In the genomic region with DNA sequence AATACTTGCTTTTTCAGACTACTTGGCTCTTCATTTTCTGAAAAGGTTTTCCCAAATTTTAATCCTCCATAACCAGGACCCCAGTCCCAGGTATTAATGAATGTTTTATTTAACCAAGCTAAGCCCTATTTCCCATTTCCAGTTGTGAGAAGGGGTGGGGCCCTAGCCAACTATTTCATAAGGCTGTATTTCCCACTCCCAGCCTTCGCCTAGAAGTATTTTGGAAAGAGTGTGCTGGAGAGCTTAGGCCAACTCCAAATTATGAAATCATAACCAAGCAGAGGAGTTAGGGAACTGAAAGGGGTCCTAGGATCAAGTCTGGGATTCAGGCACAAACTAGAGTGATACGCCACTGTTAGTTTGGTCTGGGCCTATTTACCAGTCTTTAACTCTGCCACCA, we compare ENCODE assay signal across 17 cellular contexts.
A peak's percentile ranks its signal among the peaks of the same experiment; 100 is the strongest.
DNase-seq lines count a peak whose midpoint lies in the region; ATAC-seq, FAIRE-seq and TF ChIP-seq lines count a peak whose summit lies in the region.
"Had no signal": no experiment of that assay in that cellular context is flagged by ENCODE, and none has a peak within 500 bp of the region (broad histone marks: within the 10 kb centered on the region; RNA-seq: fewer than 3 reads in every experiment).

No MANE protein-coding gene starts in this region.

- POLR2A ChIA-PET in HepG2 (lab: Yijun Ruan, JAX), result no interaction called here

- TF ChIP-seq POLR2A in HepG2 (IDR thresholded peaks at IDR 0.05; ENCODE audit: insufficient read depth in 1 of 2, low read depth in 2 of 2, low read length in 2 of 2) (no peak), right lobe of liver (IDR thresholded peaks at IDR 0.05) (no peak)

- TF ChIP-seq EP300 in HepG2 (IDR thresholded peaks at IDR 0.05; ENCODE audit: low read depth in 2 of 2, low read length in 2 of 2) (no peak), HepG2 (CRISPR knock-in tag; IDR thresholded peaks at IDR 0.05; ENCODE audit: borderline replicate concordance) (no peak)

- no peak overlapping the region for H3K27ac ChIP-seq in HepG2 (ENCODE audit: extremely low read length, insufficient read depth, low read length)
- H3K27ac ChIP-seq in right lobe of liver, result no peak overlapping the region
- no peak overlapping the region for H3K27ac ChIP-seq in right cardiac atrium (ENCODE audit: low read length)
- H3K27ac ChIP-seq in tibial artery, result peak overlapping the region; percentile 22 to 50
- H3K27ac ChIP-seq: A549, C4-2B, GM23248 had no signal

- peaks cover 2% of the 10 kb centered on the region for H3K79me2 ChIP-seq in HepG2 (ENCODE audit: insufficient read depth, low read length)

- H3K9ac ChIP-seq in HepG2 (ENCODE audit: insufficient read depth, low read depth, low read length), result no peak overlapping the region
- H3K9ac ChIP-seq: GM23248 had no signal

- no peak overlapping the region for H3K4me2 ChIP-seq in HepG2 (ENCODE audit: low read depth, low read length)
- H3K4me2 ChIP-seq: A549 had no signal

- CTCF ChIA-PET in HepG2 (lab: Yijun Ruan, JAX; ENCODE audit: low intra/inter-chr PET ratio, low total read pairs), result no interaction called here

- 100% methylated on average over 2 of the region's 2 CpGs for WGBS in HepG2 (ENCODE audit: low lambda C conversion rate)
- 78% methylated on average over 2 of the region's 2 CpGs for WGBS in right lobe of liver (ENCODE audit: insufficient coverage, low coverage, low lambda C conversion rate, missing lambda C conversion rate)
- 63% methylated on average over 2 of the region's 2 CpGs for WGBS in right cardiac atrium

- H4K20me1 ChIP-seq in HepG2 (ENCODE audit: insufficient read depth, low read length), result peaks cover 37% of the 10 kb centered on the region; the same call in 1 of the 2 replicates

- H3K4me1 ChIP-seq in HepG2 (ENCODE audit: insufficient read depth, low read length) (no peaks in the 10 kb centered on the region), right lobe of liver (no peaks in the 10 kb centered on the region), right cardiac atrium (ENCODE audit: control insufficient read depth, insufficient read depth, low read length) (no peaks in the 10 kb centered on the region), tibial artery (peaks cover 0 to 36% (median 0%) of the 10 kb centered on the region in 4 donors), mucosa of descending colon (ENCODE audit: low read depth) (no peaks in the 10 kb centered on the region)
- H3K4me1 ChIP-seq: A549, BE2C had no signal

- TSS peak; percentile 2 for BruUV-seq in HepG2 (replicated peaks; lab: Mats Ljungman, UMichigan)

- no peak for TF ChIP-seq CTCF in HepG2 (CRISPR knock-in tag; IDR thresholded peaks at IDR 0.05)
- no peak for TF ChIP-seq CTCF in right lobe of liver (IDR thresholded peaks at IDR 0.05)
- no peak for TF ChIP-seq CTCF in tibial artery (IDR thresholded peaks at IDR 0.05)
- TF ChIP-seq CTCF in mucosa of descending colon (IDR thresholded peaks at IDR 0.05), result no peak

- H3K9me3 ChIP-seq in HepG2 (ENCODE audit: low read length) (no peaks in the 10 kb centered on the region), right lobe of liver (no peaks in the 10 kb centered on the region), right cardiac atrium (ENCODE audit: control insufficient read depth, low read length) (no peaks in the 10 kb centered on the region), tibial artery (no peaks in the 10 kb centered on the region), mucosa of descending colon (no peaks in the 10 kb centered on the region)
- H3K9me3 ChIP-seq: A549, BE2C had no signal

- intact Hi-C loops in HepG2 (cut with micrococcal nuclease; ENCODE audit: unreplicated experiment), result no loop called here
- intact Hi-C loops in right lobe of liver (cut with DNase I), result no loop called here
- intact Hi-C loops in right cardiac atrium (cut with DNase I), result no loop called here
- intact Hi-C loops in tibial artery (cut with DNase I; ENCODE audit: low total_unique reads), result no loop called here
- intact Hi-C loops in mucosa of descending colon (cut with DNase I, micrococcal nuclease), result no loop called here

- in situ Hi-C loops in HepG2 (cut with HindIII; ENCODE audit: extremely low pct_ligation_motif_present, low pct_unique_long_range_greater_than_20kb), result no loop called here

- DNase-seq in HepG2 (ENCODE audit: low spot score) (no peak), right lobe of liver (no peak), right cardiac atrium (no peak), tibial artery (peak in 1 of 2 donors; percentile 31), NOMO-1 treated with DMSO at 0.1 percent for 48 hours (lab: John Stamatoyannopoulos, UW; ENCODE audit: unreplicated experiment) (no peak), mucosa of descending colon (no peak)
- DNase-seq: BE2C; CD4-positive, alpha-beta memory T cell; DMS79; GM23248 had no signal

- H3K36me3 ChIP-seq in HepG2 (replicated peaks in 1 of 2; ENCODE audit: control insufficient read depth in 1 of 2, insufficient read depth in 2 of 2, low read length in 2 of 2) (peaks cover 12 to 35% of the 10 kb centered on the region in 2 experiments), right lobe of liver (no peaks in the 10 kb centered on the region), tibial artery (no peaks in the 10 kb centered on the region), mucosa of descending colon (ENCODE audit: low read depth) (no peaks in the 10 kb centered on the region)
- H3K36me3 ChIP-seq: BE2C had no signal

- H3K4me3 ChIP-seq in HepG2 (replicated peaks in 1 of 3; ENCODE audit: insufficient read depth in 1 of 3, low read depth in 2 of 3, low read length in 3 of 3), result no peak overlapping the region
- no peak overlapping the region for H3K4me3 ChIP-seq in right lobe of liver
- H3K4me3 ChIP-seq in right cardiac atrium (ENCODE audit: low read length), result no peak overlapping the region
- no peak overlapping the region for H3K4me3 ChIP-seq in tibial artery
- H3K4me3 ChIP-seq in mucosa of descending colon, result no peak overlapping the region
- H3K4me3 ChIP-seq: A549, GM12878, GM23248 had no signal

- no peak overlapping the region for H2AFZ ChIP-seq in HepG2 (ENCODE audit: low read length)
- H2AFZ ChIP-seq: GM23248 had no signal

- TF ChIP-seq RAD21 in HepG2 (CRISPR knock-in tag; IDR thresholded peaks at IDR 0.05), result no peak

- no peak for FAIRE-seq in HepG2 (lab: Jason Lieb, UNC)
- FAIRE-seq: GM12878, GM18507, H54, HTR-8/SVneo had no signal

- H3K27me3 ChIP-seq in HepG2 (ENCODE audit: control insufficient read depth in 1 of 2, insufficient read depth in 2 of 2, low read length in 2 of 2), result no peaks in the 10 kb centered on the region
- no peaks in the 10 kb centered on the region for H3K27me3 ChIP-seq in right lobe of liver
- no peaks in the 10 kb centered on the region for H3K27me3 ChIP-seq in right cardiac atrium (ENCODE audit: control insufficient read depth, insufficient read depth)
- H3K27me3 ChIP-seq in tibial artery, result no peaks in the 10 kb centered on the region
- H3K27me3 ChIP-seq: BE2C had no signal

- ATAC-seq in HepG2 (no peak), right lobe of liver (no peak), right cardiac atrium (peak; percentile 37 to 62), mucosa of descending colon (no peak)
- ATAC-seq: A549, GM12878, HCT116 had no signal

TF ChIP-seq in HepG2, 621 proteins besides CTCF, POLR2A, EP300 and RAD21:
- TF ChIP-seq RBM22 (optimal IDR thresholded peaks at IDR 0.05; ENCODE audit: low read length), result peak; percentile 35
- TF ChIP-seq, protein P1, sequence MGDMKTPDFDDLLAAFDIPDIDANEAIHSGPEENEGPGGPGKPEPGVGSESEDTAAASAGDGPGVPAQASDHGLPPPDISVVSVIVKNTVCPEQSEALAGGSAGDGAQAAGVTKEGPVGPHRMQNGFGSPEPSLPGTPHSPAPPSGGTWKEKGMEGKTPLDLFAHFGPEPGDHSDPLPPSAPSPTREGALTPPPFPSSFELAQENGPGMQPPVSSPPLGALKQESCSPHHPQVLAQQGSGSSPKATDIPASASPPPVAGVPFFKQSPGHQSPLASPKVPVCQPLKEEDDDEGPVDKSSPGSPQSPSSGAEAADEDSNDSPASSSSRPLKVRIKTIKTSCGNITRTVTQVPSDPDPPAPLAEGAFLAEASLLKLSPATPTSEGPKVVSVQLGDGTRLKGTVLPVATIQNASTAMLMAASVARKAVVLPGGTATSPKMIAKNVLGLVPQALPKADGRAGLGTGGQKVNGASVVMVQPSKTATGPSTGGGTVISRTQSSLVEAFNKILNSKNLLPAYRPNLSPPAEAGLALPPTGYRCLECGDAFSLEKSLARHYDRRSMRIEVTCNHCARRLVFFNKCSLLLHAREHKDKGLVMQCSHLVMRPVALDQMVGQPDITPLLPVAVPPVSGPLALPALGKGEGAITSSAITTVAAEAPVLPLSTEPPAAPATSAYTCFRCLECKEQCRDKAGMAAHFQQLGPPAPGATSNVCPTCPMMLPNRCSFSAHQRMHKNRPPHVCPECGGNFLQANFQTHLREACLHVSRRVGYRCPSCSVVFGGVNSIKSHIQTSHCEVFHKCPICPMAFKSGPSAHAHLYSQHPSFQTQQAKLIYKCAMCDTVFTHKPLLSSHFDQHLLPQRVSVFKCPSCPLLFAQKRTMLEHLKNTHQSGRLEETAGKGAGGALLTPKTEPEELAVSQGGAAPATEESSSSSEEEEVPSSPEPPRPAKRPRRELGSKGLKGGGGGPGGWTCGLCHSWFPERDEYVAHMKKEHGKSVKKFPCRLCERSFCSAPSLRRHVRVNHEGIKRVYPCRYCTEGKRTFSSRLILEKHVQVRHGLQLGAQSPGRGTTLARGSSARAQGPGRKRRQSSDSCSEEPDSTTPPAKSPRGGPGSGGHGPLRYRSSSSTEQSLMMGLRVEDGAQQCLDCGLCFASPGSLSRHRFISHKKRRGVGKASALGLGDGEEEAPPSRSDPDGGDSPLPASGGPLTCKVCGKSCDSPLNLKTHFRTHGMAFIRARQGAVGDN (CRISPR knock-in tag; IDR thresholded peaks at IDR 0.05), result no peak

Comparison
In these comparisons a context has a peak if more than half of its experiments do, and no peak if none do; other contexts are left out.
1. ATAC-seq: peak in right cardiac atrium (2 of 2); none in HepG2 (single experiment), right lobe of liver (0 of 4) and mucosa of descending colon (single experiment).
2. H3K27ac ChIP-seq: peak in tibial artery (2 of 2); none in HepG2 (single experiment), right lobe of liver (0 of 3) and right cardiac atrium (single experiment).